1 cellular context compared by ENCODE assay signal in the genomic region with DNA sequence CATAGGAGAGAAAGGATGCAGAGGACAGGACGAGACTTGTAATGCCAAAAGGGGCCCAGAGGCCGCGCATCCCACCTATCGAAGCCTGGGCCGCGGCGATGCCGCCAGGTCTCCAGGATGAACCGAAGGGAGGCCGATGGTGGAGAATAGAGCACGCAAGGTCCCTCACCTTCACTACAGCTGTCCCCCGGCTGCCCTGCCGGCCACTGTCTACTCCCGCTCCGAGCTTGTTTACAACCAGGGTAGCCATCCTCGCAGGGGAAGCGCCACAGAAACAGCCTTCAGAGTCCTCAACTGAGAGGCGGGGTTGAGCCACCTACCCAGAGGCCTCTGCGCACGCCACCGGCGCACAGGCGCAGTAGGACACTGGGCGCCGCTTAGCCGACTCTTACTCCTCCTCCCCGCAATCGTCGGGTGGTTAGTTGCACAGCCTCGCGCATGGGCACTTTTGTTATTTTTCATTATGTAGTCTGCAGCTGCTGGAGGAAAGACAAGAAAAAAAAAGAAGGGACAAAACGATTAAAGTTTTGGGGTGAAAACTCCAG.
TF ChIP-seq lines count a peak whose summit lies in the region.

A gene (minus strand): TSS at position 309 of the 545 bp plus-strand sequence. CDS start 59 bp downstream, at position 250.

TF ChIP-seq in HepG2, 621 proteins besides CTCF, POLR2A, EP300 and RAD21 (continued from another document and continues in another):
- no peak for TF ChIP-seq MATR3 (CRISPR knock-in tag; IDR thresholded peaks at IDR 0.05)
- no peak for TF ChIP-seq ETV6 (CRISPR knock-in tag; conservative IDR thresholded peaks at IDR 0.05)
- no peak for TF ChIP-seq HNRNPK (IDR thresholded peaks at IDR 0.05; ENCODE audit: low read depth, low read length, poor library complexity, severe bottlenecking)
- no peak for TF ChIP-seq NKX3-1 (CRISPR knock-in tag; IDR thresholded peaks at IDR 0.05)
- TF ChIP-seq MIXL1 (CRISPR knock-in tag; IDR thresholded peaks at IDR 0.05): no peak
- TF ChIP-seq ZNF598 (CRISPR knock-in tag; IDR thresholded peaks at IDR 0.05; ENCODE audit: borderline replicate concordance): peak; percentile 58; the same call in 1 of the 2 replicates
- TF ChIP-seq PHB2 (IDR thresholded peaks at IDR 0.05; ENCODE audit: partially characterized antibody): no peak
- TF ChIP-seq FOXO1 (CRISPR knock-in tag; IDR thresholded peaks at IDR 0.05): peak; percentile 84
- TF ChIP-seq, protein P1, sequence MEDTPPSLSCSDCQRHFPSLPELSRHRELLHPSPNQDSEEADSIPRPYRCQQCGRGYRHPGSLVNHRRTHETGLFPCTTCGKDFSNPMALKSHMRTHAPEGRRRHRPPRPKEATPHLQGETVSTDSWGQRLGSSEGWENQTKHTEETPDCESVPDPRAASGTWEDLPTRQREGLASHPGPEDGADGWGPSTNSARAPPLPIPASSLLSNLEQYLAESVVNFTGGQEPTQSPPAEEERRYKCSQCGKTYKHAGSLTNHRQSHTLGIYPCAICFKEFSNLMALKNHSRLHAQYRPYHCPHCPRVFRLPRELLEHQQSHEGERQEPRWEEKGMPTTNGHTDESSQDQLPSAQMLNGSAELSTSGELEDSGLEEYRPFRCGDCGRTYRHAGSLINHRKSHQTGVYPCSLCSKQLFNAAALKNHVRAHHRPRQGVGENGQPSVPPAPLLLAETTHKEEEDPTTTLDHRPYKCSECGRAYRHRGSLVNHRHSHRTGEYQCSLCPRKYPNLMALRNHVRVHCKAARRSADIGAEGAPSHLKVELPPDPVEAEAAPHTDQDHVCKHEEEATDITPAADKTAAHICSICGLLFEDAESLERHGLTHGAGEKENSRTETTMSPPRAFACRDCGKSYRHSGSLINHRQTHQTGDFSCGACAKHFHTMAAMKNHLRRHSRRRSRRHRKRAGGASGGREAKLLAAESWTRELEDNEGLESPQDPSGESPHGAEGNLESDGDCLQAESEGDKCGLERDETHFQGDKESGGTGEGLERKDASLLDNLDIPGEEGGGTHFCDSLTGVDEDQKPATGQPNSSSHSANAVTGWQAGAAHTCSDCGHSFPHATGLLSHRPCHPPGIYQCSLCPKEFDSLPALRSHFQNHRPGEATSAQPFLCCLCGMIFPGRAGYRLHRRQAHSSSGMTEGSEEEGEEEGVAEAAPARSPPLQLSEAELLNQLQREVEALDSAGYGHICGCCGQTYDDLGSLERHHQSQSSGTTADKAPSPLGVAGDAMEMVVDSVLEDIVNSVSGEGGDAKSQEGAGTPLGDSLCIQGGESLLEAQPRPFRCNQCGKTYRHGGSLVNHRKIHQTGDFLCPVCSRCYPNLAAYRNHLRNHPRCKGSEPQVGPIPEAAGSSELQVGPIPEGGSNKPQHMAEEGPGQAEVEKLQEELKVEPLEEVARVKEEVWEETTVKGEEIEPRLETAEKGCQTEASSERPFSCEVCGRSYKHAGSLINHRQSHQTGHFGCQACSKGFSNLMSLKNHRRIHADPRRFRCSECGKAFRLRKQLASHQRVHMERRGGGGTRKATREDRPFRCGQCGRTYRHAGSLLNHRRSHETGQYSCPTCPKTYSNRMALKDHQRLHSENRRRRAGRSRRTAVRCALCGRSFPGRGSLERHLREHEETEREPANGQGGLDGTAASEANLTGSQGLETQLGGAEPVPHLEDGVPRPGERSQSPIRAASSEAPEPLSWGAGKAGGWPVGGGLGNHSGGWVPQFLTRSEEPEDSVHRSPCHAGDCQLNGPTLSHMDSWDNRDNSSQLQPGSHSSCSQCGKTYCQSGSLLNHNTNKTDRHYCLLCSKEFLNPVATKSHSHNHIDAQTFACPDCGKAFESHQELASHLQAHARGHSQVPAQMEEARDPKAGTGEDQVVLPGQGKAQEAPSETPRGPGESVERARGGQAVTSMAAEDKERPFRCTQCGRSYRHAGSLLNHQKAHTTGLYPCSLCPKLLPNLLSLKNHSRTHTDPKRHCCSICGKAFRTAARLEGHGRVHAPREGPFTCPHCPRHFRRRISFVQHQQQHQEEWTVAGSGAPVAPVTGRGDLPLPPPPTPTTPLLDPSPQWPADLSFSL (CRISPR knock-in tag; IDR thresholded peaks at IDR 0.05): no peak
- no peak for TF ChIP-seq MAFG (CRISPR knock-in tag; IDR thresholded peaks at IDR 0.05)
- TF ChIP-seq SP4 (CRISPR knock-in tag; IDR thresholded peaks at IDR 0.05): peak; percentile 64; the same call in 1 of the 2 replicates
- TF ChIP-seq, protein P2, sequence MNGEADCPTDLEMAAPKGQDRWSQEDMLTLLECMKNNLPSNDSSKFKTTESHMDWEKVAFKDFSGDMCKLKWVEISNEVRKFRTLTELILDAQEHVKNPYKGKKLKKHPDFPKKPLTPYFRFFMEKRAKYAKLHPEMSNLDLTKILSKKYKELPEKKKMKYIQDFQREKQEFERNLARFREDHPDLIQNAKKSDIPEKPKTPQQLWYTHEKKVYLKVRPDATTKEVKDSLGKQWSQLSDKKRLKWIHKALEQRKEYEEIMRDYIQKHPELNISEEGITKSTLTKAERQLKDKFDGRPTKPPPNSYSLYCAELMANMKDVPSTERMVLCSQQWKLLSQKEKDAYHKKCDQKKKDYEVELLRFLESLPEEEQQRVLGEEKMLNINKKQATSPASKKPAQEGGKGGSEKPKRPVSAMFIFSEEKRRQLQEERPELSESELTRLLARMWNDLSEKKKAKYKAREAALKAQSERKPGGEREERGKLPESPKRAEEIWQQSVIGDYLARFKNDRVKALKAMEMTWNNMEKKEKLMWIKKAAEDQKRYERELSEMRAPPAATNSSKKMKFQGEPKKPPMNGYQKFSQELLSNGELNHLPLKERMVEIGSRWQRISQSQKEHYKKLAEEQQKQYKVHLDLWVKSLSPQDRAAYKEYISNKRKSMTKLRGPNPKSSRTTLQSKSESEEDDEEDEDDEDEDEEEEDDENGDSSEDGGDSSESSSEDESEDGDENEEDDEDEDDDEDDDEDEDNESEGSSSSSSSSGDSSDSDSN (CRISPR knock-in tag; IDR thresholded peaks at IDR 0.05): peak; percentile 51; the same call in 1 of the 2 replicates
- TF ChIP-seq ZFP82 (CRISPR knock-in tag; IDR thresholded peaks at IDR 0.05; ENCODE audit: borderline replicate concordance): peak; percentile 83; the same call in 1 of the 2 replicates
- 0 out of 2 replicates have a peak, but pooled peaks have one; percentile 55 for TF ChIP-seq ZNF431 (CRISPR knock-in tag; IDR thresholded peaks at IDR 0.05; ENCODE audit: borderline replicate concordance, low read depth)
- TF ChIP-seq SSRP1 (CRISPR knock-in tag; IDR thresholded peaks at IDR 0.05): no peak
- no peak for TF ChIP-seq HMG20A (CRISPR knock-in tag; IDR thresholded peaks at IDR 0.05; ENCODE audit: borderline replicate concordance)
- no peak for TF ChIP-seq HHEX (CRISPR knock-in tag; IDR thresholded peaks at IDR 0.05)
- TF ChIP-seq ZBTB3 (CRISPR knock-in tag; IDR thresholded peaks at IDR 0.05; ENCODE audit: borderline replicate concordance, low read depth): 0 out of 2 replicates have a peak, but pooled peaks have one; percentile 70
- TF ChIP-seq, protein P3, sequence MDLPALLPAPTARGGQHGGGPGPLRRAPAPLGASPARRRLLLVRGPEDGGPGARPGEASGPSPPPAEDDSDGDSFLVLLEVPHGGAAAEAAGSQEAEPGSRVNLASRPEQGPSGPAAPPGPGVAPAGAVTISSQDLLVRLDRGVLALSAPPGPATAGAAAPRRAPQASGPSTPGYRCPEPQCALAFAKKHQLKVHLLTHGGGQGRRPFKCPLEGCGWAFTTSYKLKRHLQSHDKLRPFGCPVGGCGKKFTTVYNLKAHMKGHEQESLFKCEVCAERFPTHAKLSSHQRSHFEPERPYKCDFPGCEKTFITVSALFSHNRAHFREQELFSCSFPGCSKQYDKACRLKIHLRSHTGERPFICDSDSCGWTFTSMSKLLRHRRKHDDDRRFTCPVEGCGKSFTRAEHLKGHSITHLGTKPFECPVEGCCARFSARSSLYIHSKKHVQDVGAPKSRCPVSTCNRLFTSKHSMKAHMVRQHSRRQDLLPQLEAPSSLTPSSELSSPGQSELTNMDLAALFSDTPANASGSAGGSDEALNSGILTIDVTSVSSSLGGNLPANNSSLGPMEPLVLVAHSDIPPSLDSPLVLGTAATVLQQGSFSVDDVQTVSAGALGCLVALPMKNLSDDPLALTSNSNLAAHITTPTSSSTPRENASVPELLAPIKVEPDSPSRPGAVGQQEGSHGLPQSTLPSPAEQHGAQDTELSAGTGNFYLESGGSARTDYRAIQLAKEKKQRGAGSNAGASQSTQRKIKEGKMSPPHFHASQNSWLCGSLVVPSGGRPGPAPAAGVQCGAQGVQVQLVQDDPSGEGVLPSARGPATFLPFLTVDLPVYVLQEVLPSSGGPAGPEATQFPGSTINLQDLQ (CRISPR knock-in tag; IDR thresholded peaks at IDR 0.05): no peak
- TF ChIP-seq, protein P4, sequence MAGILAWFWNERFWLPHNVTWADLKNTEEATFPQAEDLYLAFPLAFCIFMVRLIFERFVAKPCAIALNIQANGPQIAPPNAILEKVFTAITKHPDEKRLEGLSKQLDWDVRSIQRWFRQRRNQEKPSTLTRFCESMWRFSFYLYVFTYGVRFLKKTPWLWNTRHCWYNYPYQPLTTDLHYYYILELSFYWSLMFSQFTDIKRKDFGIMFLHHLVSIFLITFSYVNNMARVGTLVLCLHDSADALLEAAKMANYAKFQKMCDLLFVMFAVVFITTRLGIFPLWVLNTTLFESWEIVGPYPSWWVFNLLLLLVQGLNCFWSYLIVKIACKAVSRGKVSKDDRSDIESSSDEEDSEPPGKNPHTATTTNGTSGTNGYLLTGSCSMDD (CRISPR knock-in tag; IDR thresholded peaks at IDR 0.05): no peak
- TF ChIP-seq ZNF501 (CRISPR knock-in tag; IDR thresholded peaks at IDR 0.05): peak; percentile 81
- TF ChIP-seq REPIN1 (CRISPR knock-in tag; IDR thresholded peaks at IDR 0.05; ENCODE audit: borderline replicate concordance, low read depth): 0 out of 2 replicates have a peak, but pooled peaks have one; percentile 36
- no peak for TF ChIP-seq KDM1A (CRISPR knock-in tag; IDR thresholded peaks at IDR 0.05)
- no peak for TF ChIP-seq ZBTB42 (CRISPR knock-in tag; IDR thresholded peaks at IDR 0.05)
- TF ChIP-seq NR3C1 (CRISPR knock-in tag; IDR thresholded peaks at IDR 0.05): no peak
- TF ChIP-seq ZBTB38 (CRISPR knock-in tag; IDR thresholded peaks at IDR 0.05): peak; percentile 52; the same call in 1 of the 2 replicates
- TF ChIP-seq KLF12 (CRISPR knock-in tag; IDR thresholded peaks at IDR 0.05; ENCODE audit: borderline replicate concordance): no peak
- no peak; the same call in 1 of the 2 replicates for TF ChIP-seq FIP1L1 (IDR thresholded peaks at IDR 0.05; ENCODE audit: borderline replicate concordance, insufficient read depth, low read depth, low read length)
- TF ChIP-seq, protein P5, sequence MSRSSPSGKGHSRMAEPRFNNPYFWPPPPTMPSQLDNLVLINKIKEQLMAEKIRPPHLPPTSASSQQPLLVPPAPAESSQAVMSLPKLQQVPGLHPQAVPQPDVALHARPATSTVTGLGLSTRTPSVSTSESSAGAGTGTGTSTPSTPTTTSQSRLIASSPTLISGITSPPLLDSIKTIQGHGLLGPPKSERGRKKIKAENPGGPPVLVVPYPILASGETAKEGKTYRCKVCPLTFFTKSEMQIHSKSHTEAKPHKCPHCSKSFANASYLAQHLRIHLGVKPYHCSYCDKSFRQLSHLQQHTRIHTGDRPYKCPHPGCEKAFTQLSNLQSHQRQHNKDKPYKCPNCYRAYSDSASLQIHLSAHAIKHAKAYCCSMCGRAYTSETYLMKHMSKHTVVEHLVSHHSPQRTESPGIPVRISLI (CRISPR knock-in tag; IDR thresholded peaks at IDR 0.05; ENCODE audit: borderline replicate concordance): no peak
- no peak for TF ChIP-seq SP2 (CRISPR knock-in tag; IDR thresholded peaks at IDR 0.05)
- peak; percentile 66; the same call in 1 of the 2 replicates for TF ChIP-seq NRL (CRISPR knock-in tag; IDR thresholded peaks at IDR 0.05; ENCODE audit: borderline replicate concordance)
- TF ChIP-seq PCBP2 (optimal IDR thresholded peaks at IDR 0.05; ENCODE audit: low read depth, low read length, poor library complexity, severe bottlenecking): no peak
- TF ChIP-seq ZNF143 (CRISPR knock-in tag; IDR thresholded peaks at IDR 0.05): peak; percentile 85
- TF ChIP-seq ARNT (IDR thresholded peaks at IDR 0.05): no peak
- no peak for TF ChIP-seq ZNF660 (CRISPR knock-in tag; IDR thresholded peaks at IDR 0.05; ENCODE audit: borderline replicate concordance, low read depth)
- no peak for TF ChIP-seq MEIS1 (CRISPR knock-in tag; IDR thresholded peaks at IDR 0.05; ENCODE audit: borderline replicate concordance)
- TF ChIP-seq POGZ (CRISPR knock-in tag; IDR thresholded peaks at IDR 0.05): no peak
- TF ChIP-seq JUNB (CRISPR knock-in tag; IDR thresholded peaks at IDR 0.05; ENCODE audit: borderline replicate concordance): no peak
- no peak for TF ChIP-seq ZNF468 (CRISPR knock-in tag; IDR thresholded peaks at IDR 0.05)
- no peak for TF ChIP-seq ZSCAN21 (CRISPR knock-in tag; IDR thresholded peaks at IDR 0.05; ENCODE audit: borderline replicate concordance)
- TF ChIP-seq, protein P6, sequence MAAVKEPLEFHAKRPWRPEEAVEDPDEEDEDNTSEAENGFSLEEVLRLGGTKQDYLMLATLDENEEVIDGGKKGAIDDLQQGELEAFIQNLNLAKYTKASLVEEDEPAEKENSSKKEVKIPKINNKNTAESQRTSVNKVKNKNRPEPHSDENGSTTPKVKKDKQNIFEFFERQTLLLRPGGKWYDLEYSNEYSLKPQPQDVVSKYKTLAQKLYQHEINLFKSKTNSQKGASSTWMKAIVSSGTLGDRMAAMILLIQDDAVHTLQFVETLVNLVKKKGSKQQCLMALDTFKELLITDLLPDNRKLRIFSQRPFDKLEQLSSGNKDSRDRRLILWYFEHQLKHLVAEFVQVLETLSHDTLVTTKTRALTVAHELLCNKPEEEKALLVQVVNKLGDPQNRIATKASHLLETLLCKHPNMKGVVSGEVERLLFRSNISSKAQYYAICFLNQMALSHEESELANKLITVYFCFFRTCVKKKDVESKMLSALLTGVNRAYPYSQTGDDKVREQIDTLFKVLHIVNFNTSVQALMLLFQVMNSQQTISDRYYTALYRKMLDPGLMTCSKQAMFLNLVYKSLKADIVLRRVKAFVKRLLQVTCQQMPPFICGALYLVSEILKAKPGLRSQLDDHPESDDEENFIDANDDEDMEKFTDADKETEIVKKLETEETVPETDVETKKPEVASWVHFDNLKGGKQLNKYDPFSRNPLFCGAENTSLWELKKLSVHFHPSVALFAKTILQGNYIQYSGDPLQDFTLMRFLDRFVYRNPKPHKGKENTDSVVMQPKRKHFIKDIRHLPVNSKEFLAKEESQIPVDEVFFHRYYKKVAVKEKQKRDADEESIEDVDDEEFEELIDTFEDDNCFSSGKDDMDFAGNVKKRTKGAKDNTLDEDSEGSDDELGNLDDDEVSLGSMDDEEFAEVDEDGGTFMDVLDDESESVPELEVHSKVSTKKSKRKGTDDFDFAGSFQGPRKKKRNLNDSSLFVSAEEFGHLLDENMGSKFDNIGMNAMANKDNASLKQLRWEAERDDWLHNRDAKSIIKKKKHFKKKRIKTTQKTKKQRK (IDR thresholded peaks at IDR 0.05; ENCODE audit: low read length): no peak
- TF ChIP-seq, protein P7, sequence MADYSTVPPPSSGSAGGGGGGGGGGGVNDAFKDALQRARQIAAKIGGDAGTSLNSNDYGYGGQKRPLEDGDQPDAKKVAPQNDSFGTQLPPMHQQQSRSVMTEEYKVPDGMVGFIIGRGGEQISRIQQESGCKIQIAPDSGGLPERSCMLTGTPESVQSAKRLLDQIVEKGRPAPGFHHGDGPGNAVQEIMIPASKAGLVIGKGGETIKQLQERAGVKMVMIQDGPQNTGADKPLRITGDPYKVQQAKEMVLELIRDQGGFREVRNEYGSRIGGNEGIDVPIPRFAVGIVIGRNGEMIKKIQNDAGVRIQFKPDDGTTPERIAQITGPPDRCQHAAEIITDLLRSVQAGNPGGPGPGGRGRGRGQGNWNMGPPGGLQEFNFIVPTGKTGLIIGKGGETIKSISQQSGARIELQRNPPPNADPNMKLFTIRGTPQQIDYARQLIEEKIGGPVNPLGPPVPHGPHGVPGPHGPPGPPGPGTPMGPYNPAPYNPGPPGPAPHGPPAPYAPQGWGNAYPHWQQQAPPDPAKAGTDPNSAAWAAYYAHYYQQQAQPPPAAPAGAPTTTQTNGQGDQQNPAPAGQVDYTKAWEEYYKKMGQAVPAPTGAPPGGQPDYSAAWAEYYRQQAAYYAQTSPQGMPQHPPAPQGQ (CRISPR knock-in tag; IDR thresholded peaks at IDR 0.05; ENCODE audit: borderline replicate concordance): no peak
- no peak for TF ChIP-seq BCL6 (CRISPR knock-in tag; IDR thresholded peaks at IDR 0.05)
